In the genomic region with DNA sequence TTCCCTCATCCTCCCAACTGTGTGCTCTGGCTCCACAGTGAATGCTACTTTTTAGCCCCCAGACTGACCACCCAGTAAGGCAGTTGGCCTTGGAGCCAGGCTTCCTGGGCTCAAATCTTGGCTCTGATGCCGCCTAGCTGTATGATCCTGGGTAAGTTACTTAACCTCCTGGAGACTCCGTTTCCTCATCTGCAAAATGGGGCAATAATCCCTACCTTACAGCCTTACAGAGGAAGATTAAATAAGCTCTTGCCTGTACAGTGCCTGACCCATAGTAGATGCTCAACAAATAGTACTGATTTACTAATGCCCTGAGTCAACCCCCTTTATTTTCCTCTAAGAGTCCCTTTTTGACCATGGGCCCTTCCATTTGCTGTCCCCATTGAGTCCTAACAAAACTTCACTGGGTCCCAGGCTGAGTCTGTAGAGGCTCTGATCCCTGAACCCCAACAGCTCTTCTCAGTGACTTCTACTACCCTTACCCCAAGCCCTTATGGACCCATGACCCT, we compare ENCODE assay signal across 15 cellular contexts. TPM values are rescaled to one million over a fixed set of nuclear protein-coding genes. Genes with fewer than 3 reads are reported as not detected.
DNase-seq lines count a peak whose midpoint lies in the region; ATAC-seq, FAIRE-seq and TF ChIP-seq lines count a peak whose summit lies in the region.
"Had no signal": no experiment of that assay in that cellular context is flagged by ENCODE, and none has a peak within 500 bp of the region (broad histone marks: within the 10 kb centered on the region; RNA-seq: fewer than 3 reads in every experiment).

No MANE protein-coding gene starts in this region.

- no peak overlapping the region for H3K4me2 ChIP-seq in H9 (ENCODE audit: insufficient read depth, insufficient read length, low read length)
- H3K4me2 ChIP-seq in hepatocyte, result peak overlapping the region; percentile 39

- no peak overlapping the region for H2BK120ac ChIP-seq in H9 (ENCODE audit: low read depth, low read length, poor library complexity, severe bottlenecking)

- intact Hi-C loops in adrenal gland (cut with DNase I), result no loop called here

- no peak overlapping the region for H4K5ac ChIP-seq in H9 (ENCODE audit: insufficient read length, low read depth, low read length)

- H4K20me1 ChIP-seq in H9 (ENCODE audit: control insufficient read depth, insufficient read depth, insufficient read length) (no peaks in the 10 kb centered on the region), hepatocyte (ENCODE audit: insufficient read depth, poor library complexity, severe bottlenecking) (peaks cover 42% of the 10 kb centered on the region)

- no peak overlapping the region for H3K4ac ChIP-seq in H9 (ENCODE audit: low read depth, low read length)

- H2BK5ac ChIP-seq in H9 (ENCODE audit: insufficient read length, low read length), result no peak overlapping the region

- H3K9me2 ChIP-seq in hepatocyte (replicated peaks; ENCODE audit: insufficient read depth), result no peaks in the 10 kb centered on the region

- H3K4me3 Mint-ChIP-seq in H9 (peak overlapping the region in 1 of 2 experiments; percentile 57; a peak in 3 of 5 replicates), T-helper 17 cell (no peak overlapping the region), progenitor cell of endocrine pancreas (ENCODE audit: low read depth) (no peak overlapping the region)
- H3K4me3 Mint-ChIP-seq: activated naive CD4-positive, alpha-beta T cell treated with anti-CD3 and anti-CD28 coated beads, Interleukin-2, amount 50 U/mL, for 24 hours; B cell; IgD-negative memory B cell had no signal

- FAIRE-seq in urothelium cell line (lab: Jason Lieb, UNC), result no peak

- no peaks in the 10 kb centered on the region for H3K79me2 ChIP-seq in H9 (ENCODE audit: insufficient read depth, low read length)
- H3K79me2 ChIP-seq in hepatocyte, result peaks cover 86% of the 10 kb centered on the region

- peaks cover 0 to 11% (median 6%) of the 10 kb centered on the region in 3 experiments; a peak in 5 of 7 replicates for H3K36me3 Mint-ChIP-seq in H9 (ENCODE audit: insufficient read depth in 1 of 3, low read depth in 3 of 3)
- peaks cover 2% of the 10 kb centered on the region for H3K36me3 Mint-ChIP-seq in T-helper 17 cell (ENCODE audit: low read depth)
- peaks cover 13% of the 10 kb centered on the region for H3K36me3 Mint-ChIP-seq in progenitor cell of endocrine pancreas (ENCODE audit: insufficient read depth)

- H3K18ac ChIP-seq in H9 (ENCODE audit: insufficient read length, low read depth, low read length), result no peak overlapping the region

- H2BK12ac ChIP-seq in H9 (ENCODE audit: insufficient read length, low read depth, low read length), result peak overlapping the region; percentile 15

- no peak overlapping the region for H4K8ac ChIP-seq in H9 (replicated peaks; ENCODE audit: insufficient read length, low read depth, low read length)

- no peak overlapping the region for H2BK20ac ChIP-seq in H9 (ENCODE audit: low read depth, low read length, poor library complexity, severe bottlenecking)

- H3K36me3 ChIP-seq in hepatocyte (replicated peaks; ENCODE audit: insufficient read depth, low read depth) (no peaks in the 10 kb centered on the region), adrenal gland (replicated peaks in 1 of 2) (no peaks in the 10 kb centered on the region)
- H3K36me3 ChIP-seq: ovary had no signal

- DNase-seq in H9 (no peak), T-helper 17 cell (no peak), hepatocyte (ENCODE audit: low spot score) (no peak), progenitor cell of endocrine pancreas (ENCODE audit: low spot score, unreplicated experiment) (no peak), globus pallidus (ENCODE audit: low spot score) (no peak), adrenal gland (no peak), urothelium cell line (ENCODE audit: low spot score) (no peak), kidney tubule cell (ENCODE audit: low spot score) (no peak)
- DNase-seq: activated CD4-positive, CD25-positive, alpha-beta regulatory T cell treated with anti-CD3 and anti-CD28 coated beads, Interleukin-2, amount 50 U/mL, for 72 hours; activated CD8-positive, alpha-beta memory T cell treated with anti-CD3 and anti-CD28 coated beads, Interleukin-2, amount 50 U/mL, for 4 hours; hippocampal formation; ovary had no signal

- H3K23ac ChIP-seq in H9 (ENCODE audit: insufficient read length, low read depth, low read length), result no peak overlapping the region

- no peak overlapping the region for H2BK15ac ChIP-seq in H9 (ENCODE audit: low read depth, low read length)

- no peak overlapping the region; the same call in none of the 2 replicates for H3K14ac ChIP-seq in H9 (ENCODE audit: insufficient read depth, low read length)

- H3K27ac Mint-ChIP-seq in H9 (peak overlapping the region; percentile 31 to 99 (median 97); a peak in 5 of 7 replicates), T-helper 17 cell (peak overlapping the region; percentile 63), progenitor cell of endocrine pancreas (peak overlapping the region; percentile 93)
- H3K27ac Mint-ChIP-seq: activated naive CD4-positive, alpha-beta T cell treated with anti-CD3 and anti-CD28 coated beads, Interleukin-2, amount 50 U/mL, for 24 hours; B cell; IgD-negative memory B cell had no signal

- H3K9me3 Mint-ChIP-seq in H9 (no peaks in the 10 kb centered on the region; a peak in 1 of 5 replicates), progenitor cell of endocrine pancreas (ENCODE audit: low read depth) (no peaks in the 10 kb centered on the region)
- H3K9me3 Mint-ChIP-seq: activated naive CD4-positive, alpha-beta T cell treated with anti-CD3 and anti-CD28 coated beads, Interleukin-2, amount 50 U/mL, for 24 hours; IgD-negative memory B cell had no signal

- H3K4me3 ChIP-seq in hepatocyte, result no peak overlapping the region
- no peak overlapping the region for H3K4me3 ChIP-seq in adrenal gland
- H3K4me3 ChIP-seq: ovary had no signal

- no peaks in the 10 kb centered on the region for H3K27me3 ChIP-seq in H9 (ENCODE audit: insufficient read depth, low read length)
- no peaks in the 10 kb centered on the region for H3K27me3 ChIP-seq in hepatocyte
- no peaks in the 10 kb centered on the region for H3K27me3 ChIP-seq in adrenal gland
- H3K27me3 ChIP-seq: ovary had no signal

- no peaks in the 10 kb centered on the region for H3K9me3 ChIP-seq in H9 (ENCODE audit: control insufficient read depth, low read depth, low read length)
- H3K9me3 ChIP-seq in T-helper 17 cell (ENCODE audit: control insufficient read depth, low read length, poor library complexity, severe bottlenecking), result no peaks in the 10 kb centered on the region
- H3K9me3 ChIP-seq in hepatocyte (ENCODE audit: low read depth), result no peaks in the 10 kb centered on the region
- no peaks in the 10 kb centered on the region for H3K9me3 ChIP-seq in adrenal gland (replicated peaks in 1 of 3)
- H3K9me3 ChIP-seq: ovary had no signal

- no peaks in the 10 kb centered on the region for H3K23me2 ChIP-seq in H9 (ENCODE audit: insufficient read length, low read depth, low read length, poor library complexity, severe bottlenecking)

- H3K4me1 ChIP-seq in H9 (ENCODE audit: insufficient read depth, low read length) (peaks cover 34% of the 10 kb centered on the region; the same call in 1 of the 2 replicates), hepatocyte (ENCODE audit: insufficient read depth) (peaks cover 60% of the 10 kb centered on the region), adrenal gland (replicated peaks in 1 of 2) (peaks cover 6 to 34% of the 10 kb centered on the region in 2 donors)

- TF ChIP-seq CTCF in H9 (conservative IDR thresholded peaks at IDR 0.05) (no peak), hepatocyte (IDR thresholded peaks at IDR 0.05; ENCODE audit: poor library complexity) (no peak), progenitor cell of endocrine pancreas (IDR thresholded peaks at IDR 0.05; ENCODE audit: unreplicated experiment) (no peak), adrenal gland (IDR thresholded peaks at IDR 0.05) (no peak)

- H3K27me3 Mint-ChIP-seq in H9 (ENCODE audit: low read depth), result peaks cover 8% of the 10 kb centered on the region
- H3K27me3 Mint-ChIP-seq in T-helper 17 cell, result no peaks in the 10 kb centered on the region
- no peaks in the 10 kb centered on the region for H3K27me3 Mint-ChIP-seq in progenitor cell of endocrine pancreas
- H3K27me3 Mint-ChIP-seq: activated naive CD4-positive, alpha-beta T cell treated with anti-CD3 and anti-CD28 coated beads, Interleukin-2, amount 50 U/mL, for 24 hours; B cell; IgD-negative memory B cell had no signal

- H2AFZ ChIP-seq in H9 (ENCODE audit: low read length) (no peak overlapping the region), hepatocyte (no peak overlapping the region)

- H3K4me1 Mint-ChIP-seq in H9 (peaks cover 74 to 86% of the 10 kb centered on the region in 2 experiments), T-helper 17 cell (peaks cover 15% of the 10 kb centered on the region), progenitor cell of endocrine pancreas (ENCODE audit: low read depth) (peaks cover 56% of the 10 kb centered on the region)
- H3K4me1 Mint-ChIP-seq: activated naive CD4-positive, alpha-beta T cell treated with anti-CD3 and anti-CD28 coated beads, Interleukin-2, amount 50 U/mL, for 24 hours had no signal

- no peak for ATAC-seq in T-helper 17 cell

- no peak overlapping the region for H3K56ac ChIP-seq in H9 (ENCODE audit: insufficient read length, low read depth, low read length)

- no peak overlapping the region for H3K9ac ChIP-seq in H9 (ENCODE audit: extremely low read depth, insufficient read length, low read length)

- no peak overlapping the region for H4K91ac ChIP-seq in H9 (ENCODE audit: insufficient read length, low read depth, low read length)

- TF ChIP-seq POLR2A in adrenal gland (IDR thresholded peaks at IDR 0.05), result no peak

- H3T11ph ChIP-seq in H9 (ENCODE audit: low read length), result no peak overlapping the region

- H3K79me1 ChIP-seq in H9 (ENCODE audit: insufficient read depth, low read depth, low read length, poor library complexity, severe bottlenecking), result no peaks in the 10 kb centered on the region

- H2AK5ac ChIP-seq in H9 (ENCODE audit: insufficient read length, low read length), result no peak overlapping the region

- H3K27ac ChIP-seq in H9 (ENCODE audit: insufficient read length, low read depth, low read length) (peak overlapping the region; percentile 34), hepatocyte (peak overlapping the region; percentile 89), adrenal gland (peak overlapping the region in 2 of 5 donors; percentile 32 to 45)
- H3K27ac ChIP-seq: ovary had no signal

- WGBS in H9 (ENCODE audit: extremely low coverage, insufficient read length, low lambda C conversion rate), result no CpG with 5 or more reads among the region's 2 CpGs
- 91% methylated on average over 2 of the region's 2 CpGs for WGBS in hepatocyte (ENCODE audit: low lambda C conversion rate, missing lambda C conversion rate)
- 95 to 100% (median 96%) methylated on average over 2 of the region's 2 CpGs for WGBS in adrenal gland, 4 donors

RNA-seq across cellular contexts. Expression of gene FOXP4, which starts 31.2 kb away (rescaled TPM):
- total RNA-seq in H9 (2021), result 18.2 and 19.0 TPM in 2 replicates
- total RNA-seq in T-helper 17 cell, result 10 to 100 TPM in 1 of 2 donors, 1 to 10 TPM in 1; 7.5 to 10.6 TPM
- 18.0 and 24.3 TPM in 2 replicates for total RNA-seq in hepatocyte
- polyA plus RNA-seq in hepatocyte, result 79.9 and 87.8 TPM in 2 replicates
- total RNA-seq in progenitor cell of endocrine pancreas, result 124 and 137 TPM in 2 replicates
- total RNA-seq in adrenal gland, result 10 to 100 TPM in 5 of 8 donors, 1 to 10 TPM in 3; 6.8 to 17.3 (median 13.2) TPM
- 10 to 100 TPM in 2 of 3 donors, 1 to 10 TPM in 1; 3.7 to 18.2 (median 10.0) TPM for polyA plus RNA-seq in adrenal gland
